Comparison of ENCODE assay signal across 9 cellular contexts in genomic region chr18:79986726-79987125, GRCh38. TPM values are rescaled to one million over a fixed set of nuclear protein-coding genes. Genes with fewer than 3 reads are reported as not detected.
DNase-seq lines count a peak whose midpoint lies in the region; ATAC-seq, FAIRE-seq and TF ChIP-seq lines count a peak whose summit lies in the region.
"Had no signal": no experiment of that assay in that cellular context is flagged by ENCODE, and none has a peak within 500 bp of the region (broad histone marks: within the 10 kb centered on the region; RNA-seq: fewer than 3 reads in every experiment).

No MANE protein-coding gene starts in this region.

- POLR2A ChIA-PET in GM12878 (lab: Charles Lee) = interaction anchor here (0.6 to 1.1 kb wide), 2 partner anchors 23 to 115 kb away, joined by 3 to 4 read pairs; no protein-coding TSS in a partner anchor

- SMC1A ChIA-PET in GM12878 (lab: Charles Lee; ENCODE audit: uncharacterized antibody, unreplicated experiment) = interaction anchor here (1.2 to 2.2 kb wide), 7 partner anchors 14 to 590 kb away, joined by 3 to 13 read pairs (median 3); partner anchors contain the start of genes HSBP1L1 and SLC66A2

- no peak for TF ChIP-seq CTCF in AG09309 (IDR thresholded peaks at IDR 0.05; ENCODE audit: control insufficient read depth, insufficient read depth, low read depth, low read length, missing control alignments)
- no peak for TF ChIP-seq CTCF in GM12878 (IDR thresholded peaks at IDR 0.05 in 2 of 3, conservative IDR thresholded peaks at IDR 0.05 in 1 of 3; ENCODE audit: control insufficient read depth in 2 of 3, extremely low read depth in 1 of 3, insufficient read depth in 1 of 3, low read depth in 3 of 3, low read length in 3 of 3)

- H3K4me3 ChIP-seq in AG09309 (ENCODE audit: control insufficient read depth, low read depth, low read length) = peak overlapping the region; percentile 91
- peak overlapping the region; percentile 78 for H3K4me3 ChIP-seq in HAP-1
- H3K4me3 ChIP-seq in GM12878 = peak overlapping the region; percentile 72
- peak overlapping the region; percentile 0 to 93 for H3K4me3 ChIP-seq in mucosa of rectum (ENCODE audit: low read length in 2 of 2)

- in situ Hi-C loops in HAP-1 (cut with MboI; ENCODE audit: low sequenced_read_pairs) = no loop called here
- in situ Hi-C loops in GM12878 (cut with MboI) = no loop called here

- RAD21 ChIA-PET in GM12878 (lab: Charles Lee; ENCODE audit: unreplicated experiment) = interaction anchor here (1.0 to 2.1 kb wide), 2 partner anchors 23 to 37 kb away, joined by 4 to 9 read pairs; partner anchors contain the start of gene HSBP1L1

- H3K27ac ChIP-seq in GM12878 (ENCODE audit: control insufficient read depth, insufficient read depth) (no peak overlapping the region; the same call in 1 of the 2 replicates), mucosa of rectum (ENCODE audit: low read depth in 2 of 2, low read length in 2 of 2) (no peak overlapping the region)

- peak overlapping the region; percentile 70 for H3K4me2 ChIP-seq in GM12878 (ENCODE audit: control insufficient read depth, insufficient read depth)

- H3K27me3 ChIP-seq in HAP-1 (ENCODE audit: low read depth) (no peaks in the 10 kb centered on the region), GM12878 (replicated peaks in 1 of 2; ENCODE audit: control insufficient read depth in 2 of 2, insufficient read depth in 2 of 2, low read length in 1 of 2) (no peaks in the 10 kb centered on the region), mucosa of rectum (ENCODE audit: control insufficient read depth in 2 of 2, insufficient read depth in 2 of 2, low read length in 2 of 2) (no peaks in the 10 kb centered on the region)

- peaks cover 71% of the 10 kb centered on the region for H3K79me2 ChIP-seq in GM12878 (ENCODE audit: control insufficient read depth, insufficient read depth, low read length)

- H3K9ac ChIP-seq in GM12878 (ENCODE audit: control insufficient read depth, insufficient read depth, low read length) (peak overlapping the region; percentile 93), mucosa of rectum (ENCODE audit: low read depth in 1 of 2, low read length in 2 of 2) (peak overlapping the region; percentile 83 to 92)

- peaks cover 31% of the 10 kb centered on the region for H3K36me3 ChIP-seq in HAP-1 (replicated peaks)
- peaks cover 2 to 7% of the 10 kb centered on the region in 2 experiments; a peak in 3 of 4 replicates for H3K36me3 ChIP-seq in GM12878 (ENCODE audit: control insufficient read depth in 2 of 2, insufficient read depth in 2 of 2, low read length in 1 of 2)
- peaks cover 0 to 15% of the 10 kb centered on the region in 2 donors for H3K36me3 ChIP-seq in mucosa of rectum (ENCODE audit: control insufficient read depth in 2 of 2, insufficient read depth in 2 of 2, low read length in 2 of 2)

- H3K9me3 ChIP-seq in HAP-1 (no peaks in the 10 kb centered on the region), GM12878 (replicated peaks; ENCODE audit: control insufficient read depth, insufficient read depth, low read length) (no peaks in the 10 kb centered on the region), mucosa of rectum (ENCODE audit: control insufficient read depth in 2 of 2, low read length in 2 of 2) (no peaks in the 10 kb centered on the region)

- no peak for TF ChIP-seq POLR2A in GM12878 (IDR thresholded peaks at IDR 0.05; ENCODE audit: low read depth, low read length)

- H3K4me1 ChIP-seq in HAP-1 (peaks cover 8% of the 10 kb centered on the region), GM12878 (ENCODE audit: control insufficient read depth, insufficient read depth, low read length) (no peaks in the 10 kb centered on the region; the same call in 1 of the 2 replicates), mucosa of rectum (ENCODE audit: control insufficient read depth in 2 of 2, insufficient read depth in 2 of 2, low read length in 2 of 2) (peaks cover 11 to 17% of the 10 kb centered on the region in 2 donors)

- BruUV-seq in GM12878 (replicated peaks; lab: Mats Ljungman, UMichigan) = no TSS peak

- no peak for TF ChIP-seq EP300 in GM12878 (IDR thresholded peaks at IDR 0.05; ENCODE audit: borderline replicate concordance in 1 of 2, control insufficient read depth in 1 of 2, low read depth in 2 of 2, low read length in 2 of 2)

- TF ChIP-seq RAD21 in GM12878 (IDR thresholded peaks at IDR 0.05; ENCODE audit: insufficient read depth, low read depth, low read length) = no peak

- 21% methylated on average over 7 of the region's 7 CpGs for WGBS in GM12878 (ENCODE audit: insufficient coverage, insufficient replicate concordance, low lambda C conversion rate, missing lambda C conversion rate)

- H4K20me1 ChIP-seq in GM12878 (ENCODE audit: control insufficient read depth, insufficient read depth) = peaks cover 8% of the 10 kb centered on the region; the same call in 1 of the 2 replicates

- intact Hi-C loops in GM12878 (cut with micrococcal nuclease; ENCODE audit: unreplicated experiment) = loop anchor here (5.0 to 10.0 kb wide), 5 partner anchors 34 to 304 kb away; partner anchors contain the start of genes KCNG2, RBFA and SLC66A2

- DNase-seq in AG09309 (ENCODE audit: low read depth) (no peak), HAP-1 (ENCODE audit: low spot score in 2 of 2) (no peak), GM12878 (ENCODE audit: low read depth, low spot score) (no peak), ureter (ENCODE audit: low spot score) (no peak)
- DNase-seq: amygdala had no signal

- CTCF ChIA-PET in GM12878 (lab: Yijun Ruan, JAX) = interaction anchor here (0.9 to 1.7 kb wide), 9 partner anchors 13 to 275 kb away, joined by 3 to 9 read pairs (median 4); partner anchors contain the start of gene RBFA

- ATAC-seq in GM12878 = no peak
- ATAC-seq in GM21619 (IDR thresholded peaks at IDR 0.05; ENCODE audit: unreplicated experiment) = no peak
- ATAC-seq in GM21717 (IDR thresholded peaks at IDR 0.05; ENCODE audit: unreplicated experiment) = no peak
- no peak for ATAC-seq in HG03108 (IDR thresholded peaks at IDR 0.05; ENCODE audit: unreplicated experiment)

- H2AFZ ChIP-seq in GM12878 (ENCODE audit: control insufficient read depth, low read depth, low read length) = no peak overlapping the region

- no peak for FAIRE-seq in GM12878 (lab: Jason Lieb, UNC)

RNA-seq across cellular contexts. Expression of gene TXNL4A, which starts 1.6 kb away (rescaled TPM):
- total RNA-seq in GM12878 (2013; cell fraction: nucleolus; rRNA removed) = 27.3 and 27.9 TPM in 2 replicates
- total RNA-seq in GM12878 (2014; rRNA removed) (84.5 and 91.4 TPM in 2 replicates), GM12878 (2014; rRNA removed; fragmentation: Illumina TruSeq; extraction: Trizol) (111 and 122 TPM in 2 replicates), GM12878 (2021) (178 and 181 TPM in 2 replicates), ureter (82.1 TPM)
- polyA plus RNA-seq in GM12878 (2011; ENCODE audit: low read depth) = 87.5 TPM
- polyA plus RNA-seq in GM12878 (2011; rRNA removed) (172 and 173 TPM in 2 replicates), GM12878 (2014; fragmentation: Illumina TruSeq; extraction: Trizol) (18.0 and 62.9 TPM in 2 replicates), GM12878 (2014; fragmentation: Nextera tagmentation; extraction: Ambion mirVana) (100 to 1,000 TPM in 1 of 2 experiments, 10 to 100 TPM in 1; 38.4 to 132 TPM), GM12878 (2014; rRNA removed) (125 and 127 TPM in 2 replicates), GM12878 (2016; fragmentation: Nextera tagmentation; extraction: Ambion mirVana) (100 to 1,000 TPM; 307 to 329 TPM)
- polyA plus RNA-seq in GM12878 (2011; cell fraction: cytosol; rRNA removed) = 148 and 157 TPM in 2 replicates
- polyA plus RNA-seq in GM12878 (2011; cell fraction: nucleus; rRNA removed) = 64.9 and 77.2 TPM in 2 replicates
- polyA plus RNA-seq in GM12878 (2012) = 106 and 119 TPM in 2 replicates
- polyA minus RNA-seq in GM12878 (2011; rRNA and poly(A)+ RNA removed) = 45.5 and 46.6 TPM in 2 replicates
- 39.2 and 40.8 TPM in 2 replicates for polyA minus RNA-seq in GM12878 (2011; cell fraction: cytosol; rRNA and poly(A)+ RNA removed)
- 9.4 and 17.8 TPM in 2 replicates for polyA minus RNA-seq in GM12878 (2011; cell fraction: nucleus; rRNA and poly(A)+ RNA removed)

RNA-seq across cellular contexts. Expression of gene HSBP1L1, which starts 22.3 kb away (rescaled TPM):
- total RNA-seq in GM12878 (2013; cell fraction: nucleolus; rRNA removed) = 1.6 TPM in 1 of 2 replicates, not detected in the other
- total RNA-seq in GM12878 (2014; rRNA removed) (10.1 and 12.8 TPM in 2 replicates), GM12878 (2014; rRNA removed; fragmentation: Illumina TruSeq; extraction: Trizol) (6.7 TPM in 2 replicates), GM12878 (2021) (4.9 and 5.7 TPM in 2 replicates), ureter (29.5 TPM)
- 16.2 TPM for polyA plus RNA-seq in GM12878 (2011; ENCODE audit: low read depth)
- polyA plus RNA-seq in GM12878 (2011; rRNA removed) (0.14 TPM in 1 of 2 replicates, not detected in the other), GM12878 (2014; fragmentation: Illumina TruSeq; extraction: Trizol) (7.0 and 7.7 TPM in 2 replicates), GM12878 (2014; fragmentation: Nextera tagmentation; extraction: Ambion mirVana) (1 to 10 TPM in 1 of 2 experiments, under 1 TPM in 1; 0.97 to 2.1 TPM), GM12878 (2014; rRNA removed) (13.4 and 14.0 TPM in 2 replicates), GM12878 (2016; fragmentation: Nextera tagmentation; extraction: Ambion mirVana) (1 to 10 TPM; 6.9 to 9.1 TPM)
- polyA plus RNA-seq in GM12878 (2011; cell fraction: cytosol; rRNA removed) = 0.12 and 0.20 TPM in 2 replicates
- polyA plus RNA-seq in GM12878 (2011; cell fraction: nucleus; rRNA removed) = 0.10 and 0.13 TPM in 2 replicates
- 16.8 and 20.4 TPM in 2 replicates for polyA plus RNA-seq in GM12878 (2012)
- not detected in 2 replicates for polyA minus RNA-seq in GM12878 (2011; rRNA and poly(A)+ RNA removed)
- not detected in 2 replicates for polyA minus RNA-seq in GM12878 (2011; cell fraction: cytosol; rRNA and poly(A)+ RNA removed)
- 0.60 TPM in 1 of 2 replicates, not detected in the other for polyA minus RNA-seq in GM12878 (2011; cell fraction: nucleus; rRNA and poly(A)+ RNA removed)

RNA-seq across cellular contexts. Expression of gene SLC66A2, which starts 35.3 kb away (rescaled TPM):
- 51.8 and 53.7 TPM in 2 replicates for total RNA-seq in GM12878 (2013; cell fraction: nucleolus; rRNA removed)
- total RNA-seq in GM12878 (2014; rRNA removed) (36.7 and 40.2 TPM in 2 replicates), GM12878 (2014; rRNA removed; fragmentation: Illumina TruSeq; extraction: Trizol) (12.3 TPM in 2 replicates), GM12878 (2021) (41.0 and 42.5 TPM in 2 replicates), ureter (37.4 TPM)
- polyA plus RNA-seq in GM12878 (2011; ENCODE audit: low read depth) = 9.6 TPM
- polyA plus RNA-seq in GM12878 (2011; rRNA removed) (9.4 and 17.3 TPM in 2 replicates), GM12878 (2014; fragmentation: Illumina TruSeq; extraction: Trizol) (1.2 and 5.9 TPM in 2 replicates), GM12878 (2014; fragmentation: Nextera tagmentation; extraction: Ambion mirVana) (1 to 10 TPM in 1 of 2 experiments, under 1 TPM in 1; 0.69 to 2.7 TPM), GM12878 (2014; rRNA removed) (42.5 and 44.3 TPM in 2 replicates), GM12878 (2016; fragmentation: Nextera tagmentation; extraction: Ambion mirVana) (10 to 100 TPM in 1 of 2 experiments, 1 to 10 TPM in 1; 3.6 to 23.1 TPM)
- 36.4 and 51.0 TPM in 2 replicates for polyA plus RNA-seq in GM12878 (2011; cell fraction: cytosol; rRNA removed)
- 60.7 and 67.9 TPM in 2 replicates for polyA plus RNA-seq in GM12878 (2011; cell fraction: nucleus; rRNA removed)
- 30.5 and 32.0 TPM in 2 replicates for polyA plus RNA-seq in GM12878 (2012)
- polyA minus RNA-seq in GM12878 (2011; rRNA and poly(A)+ RNA removed) = 16.0 and 36.0 TPM in 2 replicates
- polyA minus RNA-seq in GM12878 (2011; cell fraction: cytosol; rRNA and poly(A)+ RNA removed) = 8.4 and 17.6 TPM in 2 replicates
- polyA minus RNA-seq in GM12878 (2011; cell fraction: nucleus; rRNA and poly(A)+ RNA removed) = 17.9 and 22.3 TPM in 2 replicates

RNA-seq across cellular contexts. Expression of gene RBFA, which starts 47.5 kb away (rescaled TPM):
- 72.0 and 72.3 TPM in 2 replicates for total RNA-seq in GM12878 (2013; cell fraction: nucleolus; rRNA removed)
- total RNA-seq in GM12878 (2014; rRNA removed) (56.0 and 59.3 TPM in 2 replicates), GM12878 (2014; rRNA removed; fragmentation: Illumina TruSeq; extraction: Trizol) (33.3 and 36.8 TPM in 2 replicates), GM12878 (2021) (38.7 and 41.2 TPM in 2 replicates), ureter (35.7 TPM)
- polyA plus RNA-seq in GM12878 (2011; ENCODE audit: low read depth) = 22.8 TPM
- polyA plus RNA-seq in GM12878 (2011; rRNA removed) (25.5 and 37.0 TPM in 2 replicates), GM12878 (2014; fragmentation: Illumina TruSeq; extraction: Trizol) (25.7 and 39.1 TPM in 2 replicates), GM12878 (2014; fragmentation: Nextera tagmentation; extraction: Ambion mirVana) (1 to 10 TPM; 7.2 to 9.1 TPM), GM12878 (2014; rRNA removed) (44.8 and 47.4 TPM in 2 replicates), GM12878 (2016; fragmentation: Nextera tagmentation; extraction: Ambion mirVana) (10 to 100 TPM; 37.2 to 38.3 TPM)
- 34.9 TPM in 2 replicates for polyA plus RNA-seq in GM12878 (2011; cell fraction: cytosol; rRNA removed)
- polyA plus RNA-seq in GM12878 (2011; cell fraction: nucleus; rRNA removed) = 46.3 and 49.5 TPM in 2 replicates
- polyA plus RNA-seq in GM12878 (2012) = 24.1 and 28.4 TPM in 2 replicates
- polyA minus RNA-seq in GM12878 (2011; rRNA and poly(A)+ RNA removed) = 21.6 and 25.1 TPM in 2 replicates
- 7.3 and 8.6 TPM in 2 replicates for polyA minus RNA-seq in GM12878 (2011; cell fraction: cytosol; rRNA and poly(A)+ RNA removed)
- 26.8 and 44.3 TPM in 2 replicates for polyA minus RNA-seq in GM12878 (2011; cell fraction: nucleus; rRNA and poly(A)+ RNA removed)
